Comparison of ENCODE assay signal across 20 cellular contexts in genomic region chr17:13413001-13413400, GRCh38.
"Had no signal": no experiment of that assay in that cellular context is flagged by ENCODE, and none has a peak within 500 bp of the region (broad histone marks: within the 10 kb centered on the region; RNA-seq: fewer than 3 reads in every experiment).

No MANE protein-coding gene starts in this region.

- H3K27ac Mint-ChIP-seq: activated CD4-positive, alpha-beta memory T cell treated with anti-CD3 and anti-CD28 coated beads, Interleukin-2, amount 10 ng/mL, durations not matched to agents 7 days and 5 days; activated T-cell treated with anti-CD3 and anti-CD28 coated beads, Interleukin-2, amount 50 U/mL, for 24 hours; activated T-helper 17 cell treated with anti-CD3 and anti-CD28 coated beads, Interleukin-2, amount 50 U/mL, for 72 hours; dendritic cell treated with granulocyte-macrophage colony-stimulating factor and Interleukin-4, amounts not matched to agents 40 ng/mL and 50 ng/mL, for 4 days; endodermal cell; natural killer cell had no signal

- H3K4me3 Mint-ChIP-seq: activated CD4-positive, alpha-beta memory T cell treated with anti-CD3 and anti-CD28 coated beads, Interleukin-2, amount 10 ng/mL, durations not matched to agents 7 days and 5 days; activated T-cell treated with anti-CD3 and anti-CD28 coated beads, Interleukin-2, amount 50 U/mL, for 24 hours; activated T-helper 17 cell treated with anti-CD3 and anti-CD28 coated beads, Interleukin-2, amount 50 U/mL, for 72 hours; dendritic cell treated with granulocyte-macrophage colony-stimulating factor and Interleukin-4, amounts not matched to agents 40 ng/mL and 50 ng/mL, for 4 days; endodermal cell; natural killer cell had no signal

- H3K4me1 Mint-ChIP-seq: activated CD4-positive, alpha-beta memory T cell treated with anti-CD3 and anti-CD28 coated beads, Interleukin-2, amount 10 ng/mL, durations not matched to agents 7 days and 5 days; activated T-helper 17 cell treated with anti-CD3 and anti-CD28 coated beads, Interleukin-2, amount 50 U/mL, for 72 hours; endodermal cell; natural killer cell had no signal

- ATAC-seq: activated CD4-positive, CD25-positive, alpha-beta regulatory T cell treated with anti-CD3 and anti-CD28 coated beads, Interleukin-2, amount 50 U/mL, for 24 hours; activated T-helper 17 cell treated with anti-CD3 and anti-CD28 coated beads, Interleukin-2, amount 50 U/mL, for 72 hours; esophagus mucosa; left lung; natural killer cell; right cardiac atrium had no signal

- DNase-seq: activated CD4-positive, alpha-beta memory T cell treated with anti-CD3 and anti-CD28 coated beads, Interleukin-2, amount 10 ng/mL, durations not matched to agents 7 days and 5 days; activated CD4-positive, alpha-beta T cell treated with anti-CD3 and anti-CD28 coated beads for 48 hours; activated CD8-positive, alpha-beta memory T cell treated with anti-CD3 and anti-CD28 coated beads, Interleukin-2, amount 50 U/mL, for 48 hours; activated gamma-delta T cell treated with Interleukin-2 at 50 U/mL for 16 hours; activated naive CD4-positive, alpha-beta T cell treated with anti-CD3 and anti-CD28 coated beads, Interleukin-2, amount 50 U/mL, for 16 hours; activated T-cell treated with anti-CD3 and anti-CD28 coated beads, Interleukin-2, amount 50 U/mL, for 24 hours; endodermal cell; left lung; mesendoderm; natural killer cell; posterior cingulate gyrus; right cardiac atrium; stimulated activated naive CD4-positive, alpha-beta T cell treated with Interleukin-2 at 50 U/mL for 16 hours; WERI-Rb-1 had no signal

- H3K4me3 ChIP-seq: left lung, lung, tibial nerve had no signal

- H3K36me3 Mint-ChIP-seq: natural killer cell had no signal

- H3K9me3 Mint-ChIP-seq: activated CD4-positive, alpha-beta memory T cell treated with anti-CD3 and anti-CD28 coated beads, Interleukin-2, amount 10 ng/mL, durations not matched to agents 7 days and 5 days; activated T-cell treated with anti-CD3 and anti-CD28 coated beads, Interleukin-2, amount 50 U/mL, for 24 hours; activated T-helper 17 cell treated with anti-CD3 and anti-CD28 coated beads, Interleukin-2, amount 50 U/mL, for 72 hours; dendritic cell treated with granulocyte-macrophage colony-stimulating factor and Interleukin-4, amounts not matched to agents 40 ng/mL and 50 ng/mL, for 4 days; endodermal cell had no signal
